1 cellular context compared by ENCODE assay signal in genomic region chr2:215466097-215466909, GRCh38.
TF ChIP-seq lines count a peak whose summit lies in the region.

No MANE protein-coding gene starts in this region.

TF ChIP-seq in WTC11, 78 proteins besides CTCF, POLR2A, EP300 and RAD21 (continued from another document):
- TF ChIP-seq PRDM15 (CRISPR knock-in tag; IDR thresholded peaks at IDR 0.05) (no peak), JAZF1 (CRISPR knock-in tag; IDR thresholded peaks at IDR 0.05) (no peak), GRHL2 (CRISPR knock-in tag; IDR thresholded peaks at IDR 0.05; ENCODE audit: insufficient replicate concordance, severe bottlenecking) (no peak), GABPB1 (CRISPR knock-in tag; IDR thresholded peaks at IDR 0.05) (no peak)
- TF ChIP-seq, protein P1, sequence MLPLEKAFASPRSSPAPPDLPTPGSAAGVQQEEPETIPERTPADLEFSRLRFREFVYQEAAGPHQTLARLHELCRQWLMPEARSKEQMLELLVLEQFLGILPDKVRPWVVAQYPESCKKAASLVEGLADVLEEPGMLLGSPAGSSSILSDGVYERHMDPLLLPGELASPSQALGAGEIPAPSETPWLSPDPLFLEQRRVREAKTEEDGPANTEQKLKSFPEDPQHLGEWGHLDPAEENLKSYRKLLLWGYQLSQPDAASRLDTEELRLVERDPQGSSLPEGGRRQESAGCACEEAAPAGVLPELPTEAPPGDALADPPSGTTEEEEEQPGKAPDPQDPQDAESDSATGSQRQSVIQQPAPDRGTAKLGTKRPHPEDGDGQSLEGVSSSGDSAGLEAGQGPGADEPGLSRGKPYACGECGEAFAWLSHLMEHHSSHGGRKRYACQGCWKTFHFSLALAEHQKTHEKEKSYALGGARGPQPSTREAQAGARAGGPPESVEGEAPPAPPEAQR (CRISPR knock-in tag; IDR thresholded peaks at IDR 0.05), result no peak
